Comparison of ENCODE assay signal across 1 cellular context in genomic region chr21:39332175-39332574, GRCh38.
TF ChIP-seq lines count a peak whose summit lies in the region.

No MANE protein-coding gene starts in this region.

TF ChIP-seq in GM23338, 12 proteins besides CTCF, POLR2A, EP300 and RAD21 (continued from another document):
- no peak for TF ChIP-seq ZNF462 (CRISPR knock-in tag; IDR thresholded peaks at IDR 0.05)
- no peak for TF ChIP-seq JUNB (IDR thresholded peaks at IDR 0.05; ENCODE audit: unreplicated experiment)
- TF ChIP-seq ZNF331 (CRISPR knock-in tag; IDR thresholded peaks at IDR 0.05; ENCODE audit: low read depth) = no peak
- no peak for TF ChIP-seq ETS1 (IDR thresholded peaks at IDR 0.05)
- no peak for TF ChIP-seq STAT1 (IDR thresholded peaks at IDR 0.05; ENCODE audit: unreplicated experiment)
- TF ChIP-seq EZH2phosphoT487 (IDR thresholded peaks at IDR 0.05; ENCODE audit: unreplicated experiment) = no peak
- no peak for TF ChIP-seq NANOG (IDR thresholded peaks at IDR 0.05; ENCODE audit: borderline replicate concordance)
